In genomic region chr3:38458796-38459498, GRCh38 we compare ENCODE assay signal across 10 cellular contexts. TPM values are rescaled to one million over a fixed set of nuclear protein-coding genes. Genes with fewer than 3 reads are reported as not detected.
DNase-seq lines count a peak whose midpoint lies in the region; TF ChIP-seq lines count a peak whose summit lies in the region.
"Had no signal": no experiment of that assay in that cellular context is flagged by ENCODE, and none has a peak within 500 bp of the region (broad histone marks: within the 10 kb centered on the region; RNA-seq: fewer than 3 reads in every experiment).

No MANE protein-coding gene starts in this region.

- CTCF ChIA-PET in Calu3 (lab: Charles Lee), result no interaction called here
- CTCF ChIA-PET in RWPE1 (lab: Yijun Ruan, JAX), result interaction anchor here (0.6 kb wide), 2 partner anchors 603 to 902 kb away, joined by 3 read pairs; no protein-coding TSS in a partner anchor
- CTCF ChIA-PET in activated naive CD4-positive, alpha-beta T cell treated with anti-CD3 and anti-CD28 coated beads for 36 hours (lab: Charles Lee), result no interaction called here

- peak; percentile 56 for DNase-seq in Calu3
- DNase-seq in RWPE1 (ENCODE audit: low spot score), result peak; percentile 63
- peak; percentile 87 for DNase-seq in fibroblast of peridontal ligament (ENCODE audit: extremely low read depth)
- DNase-seq in activated effector memory CD4-positive, alpha-beta T cell treated with Interleukin-2 at 50 U/mL for 16 hours, result no peak
- no peak for DNase-seq in activated naive CD4-positive, alpha-beta T cell treated with anti-CD3 and anti-CD28 coated beads for 36 hours
- DNase-seq in NCI-H1105 (lab: John Stamatoyannopoulos, UW), result no peak
- DNase-seq in NCI-H345 treated with DMSO at 0.1 percent for 48 hours (lab: John Stamatoyannopoulos, UW; ENCODE audit: unreplicated experiment), result no peak
- DNase-seq: foreskin keratinocyte had no signal

- intact Hi-C loops in Calu3 (cut with micrococcal nuclease; ENCODE audit: unreplicated experiment), result loop anchor here (10.0 kb wide), 1 partner anchor 114 kb away; the partner anchor contains the start of gene XYLB
- intact Hi-C loops in activated naive CD4-positive, alpha-beta T cell treated with anti-CD3 and anti-CD28 coated beads for 36 hours (cut with micrococcal nuclease), result no loop called here

- peak overlapping the region; percentile 71 for H3K4me3 Mint-ChIP-seq in Calu3 (ENCODE audit: low read depth, unreplicated experiment)
- H3K4me3 Mint-ChIP-seq in activated naive CD4-positive, alpha-beta T cell treated with anti-CD3 and anti-CD28 coated beads for 36 hours, result no peak overlapping the region
- H3K4me3 Mint-ChIP-seq: stimulated activated naive CD8-positive, alpha-beta T cell treated with anti-CD3 and anti-CD28 coated beads, Interleukin-15, Interleukin-2, amounts not matched to agents 100 ng/mL and 50 ng/mL, for 24 hours had no signal

- peak overlapping the region; percentile 57 for H3K4me2 ChIP-seq in parathyroid adenoma (ENCODE audit: low read length)

- peak overlapping the region; percentile 10 for H2AFZ ChIP-seq in parathyroid adenoma

- H3K4me3 ChIP-seq in parathyroid adenoma (ENCODE audit: low read depth, low read length), result peak overlapping the region; percentile 24

- H3K9me3 ChIP-seq in parathyroid adenoma (ENCODE audit: control insufficient read depth, low read length), result no peaks in the 10 kb centered on the region

- H3K27me3 ChIP-seq in parathyroid adenoma (ENCODE audit: control insufficient read depth, insufficient read depth, low read length), result no peaks in the 10 kb centered on the region
- H3K27me3 ChIP-seq: foreskin keratinocyte had no signal

- peaks cover 17% of the 10 kb centered on the region for H3K36me3 Mint-ChIP-seq in Calu3 (ENCODE audit: insufficient read depth, unreplicated experiment)
- peaks cover 1% of the 10 kb centered on the region for H3K36me3 Mint-ChIP-seq in activated naive CD4-positive, alpha-beta T cell treated with anti-CD3 and anti-CD28 coated beads for 36 hours (ENCODE audit: low read depth)

- H3K79me2 ChIP-seq in parathyroid adenoma, result peaks cover 61% of the 10 kb centered on the region

- POLR2A ChIA-PET in RWPE1 (lab: Yijun Ruan, JAX; ENCODE audit: low non-redundant PET), result no interaction called here

- H3K36me3 ChIP-seq in parathyroid adenoma (ENCODE audit: control insufficient read depth, insufficient read depth, low read length), result no peaks in the 10 kb centered on the region

- peaks cover 34% of the 10 kb centered on the region for H3K4me1 ChIP-seq in parathyroid adenoma
- H3K4me1 ChIP-seq: foreskin keratinocyte had no signal

- H3K9ac ChIP-seq in parathyroid adenoma, result no peak overlapping the region

- peak overlapping the region; percentile 30 for H3K27ac Mint-ChIP-seq in Calu3 (ENCODE audit: unreplicated experiment)
- H3K27ac Mint-ChIP-seq in activated naive CD4-positive, alpha-beta T cell treated with anti-CD3 and anti-CD28 coated beads for 36 hours, result no peak overlapping the region
- H3K27ac Mint-ChIP-seq: stimulated activated naive CD8-positive, alpha-beta T cell treated with anti-CD3 and anti-CD28 coated beads, Interleukin-15, Interleukin-2, amounts not matched to agents 100 ng/mL and 50 ng/mL, for 24 hours had no signal

- TF ChIP-seq CTCF in Calu3 (IDR thresholded peaks at IDR 0.05; ENCODE audit: unreplicated experiment) (no peak), RWPE1 (conservative IDR thresholded peaks at IDR 0.05; ENCODE audit: low read depth) (no peak), parathyroid adenoma (IDR thresholded peaks at IDR 0.05) (no peak)

- no peaks in the 10 kb centered on the region for H3K9me3 Mint-ChIP-seq in Calu3 (ENCODE audit: low read depth, unreplicated experiment)
- no peaks in the 10 kb centered on the region for H3K9me3 Mint-ChIP-seq in activated naive CD4-positive, alpha-beta T cell treated with anti-CD3 and anti-CD28 coated beads for 36 hours
- H3K9me3 Mint-ChIP-seq: stimulated activated naive CD8-positive, alpha-beta T cell treated with anti-CD3 and anti-CD28 coated beads, Interleukin-15, Interleukin-2, amounts not matched to agents 100 ng/mL and 50 ng/mL, for 24 hours had no signal

- no TSS peak for BruUV-seq in Calu3 (replicated peaks; lab: Mats Ljungman, UMichigan)

- peaks cover 33% of the 10 kb centered on the region for H3K4me1 Mint-ChIP-seq in Calu3 (ENCODE audit: low read depth, unreplicated experiment)
- peaks cover 2% of the 10 kb centered on the region for H3K4me1 Mint-ChIP-seq in activated naive CD4-positive, alpha-beta T cell treated with anti-CD3 and anti-CD28 coated beads for 36 hours (ENCODE audit: low read depth)

- no peaks in the 10 kb centered on the region for H3K27me3 Mint-ChIP-seq in Calu3 (ENCODE audit: unreplicated experiment)
- H3K27me3 Mint-ChIP-seq in activated naive CD4-positive, alpha-beta T cell treated with anti-CD3 and anti-CD28 coated beads for 36 hours (ENCODE audit: low read depth), result no peaks in the 10 kb centered on the region

- H3K27ac ChIP-seq in RWPE1 (peak overlapping the region; percentile 83), parathyroid adenoma (peak overlapping the region; percentile 66)
- H3K27ac ChIP-seq: foreskin keratinocyte had no signal

RNA-seq across cellular contexts. Expression of gene ACVR2B, which starts 5.3 kb away (rescaled TPM):
- 5.2 and 6.2 TPM in 2 replicates for total RNA-seq in Calu3 (2022)
- total RNA-seq in activated naive CD4-positive, alpha-beta T cell treated with anti-CD3 and anti-CD28 coated beads for 36 hours, result 1 to 10 TPM; 6.5 to 6.9 TPM

RNA-seq across cellular contexts. Expression of gene EXOG, which starts 37.2 kb away (rescaled TPM):
- 11.2 and 13.2 TPM in 2 replicates for total RNA-seq in Calu3 (2022)
- total RNA-seq in activated naive CD4-positive, alpha-beta T cell treated with anti-CD3 and anti-CD28 coated beads for 36 hours, result 10 to 100 TPM; 15.9 to 17.3 TPM

Comparison
In these comparisons a context has a peak if more than half of its experiments do, and no peak if none do; other contexts are left out.
1. DNase-seq: peak in Calu3 (single experiment), RWPE1 (single experiment) and fibroblast of peridontal ligament (single experiment); none in activated effector memory CD4-positive, alpha-beta T cell treated with Interleukin-2 at 50 U/mL for 16 hours (single experiment), activated naive CD4-positive, alpha-beta T cell treated with anti-CD3 and anti-CD28 coated beads for 36 hours (single experiment), NCI-H1105 (single experiment) and NCI-H345 treated with DMSO at 0.1 percent for 48 hours (single experiment).